ENCODE assay signal across 9 cellular contexts in the genomic region with DNA sequence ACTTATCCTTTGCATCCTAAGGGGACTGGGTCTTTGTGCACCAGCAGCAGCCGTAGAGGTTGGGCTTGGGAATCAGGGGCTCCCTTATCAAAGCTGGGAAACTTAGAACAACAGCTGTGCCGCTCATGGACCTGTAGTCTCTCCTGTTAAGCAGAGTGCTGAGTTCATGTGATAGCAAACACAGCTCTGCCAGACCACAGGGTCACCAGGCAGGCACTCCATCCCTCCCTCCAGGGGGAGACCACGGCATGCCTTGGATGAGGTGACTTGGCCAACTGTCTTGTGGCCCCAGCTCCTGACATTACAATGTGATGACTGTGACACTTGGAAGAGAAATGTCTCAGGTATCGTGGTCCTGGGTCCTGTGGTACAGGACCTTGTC. TPM values are rescaled to one million over a fixed set of nuclear protein-coding genes. Genes with fewer than 3 reads are reported as not detected.
DNase-seq lines count a peak whose midpoint lies in the region; ATAC-seq and TF ChIP-seq lines count a peak whose summit lies in the region.
"Had no signal": no experiment of that assay in that cellular context is flagged by ENCODE, and none has a peak within 500 bp of the region (broad histone marks: within the 10 kb centered on the region; RNA-seq: fewer than 3 reads in every experiment).

No MANE protein-coding gene starts in this region.

- no peak for TF ChIP-seq EP300 in sigmoid colon (IDR thresholded peaks at IDR 0.05)

- ATAC-seq in GM18502 (IDR thresholded peaks at IDR 0.05; ENCODE audit: poor library complexity, unreplicated experiment), result no peak

- peaks cover 0 to 38% (median 33%) of the 10 kb centered on the region in 4 donors for H3K4me1 ChIP-seq in sigmoid colon

- H3K27ac ChIP-seq in sigmoid colon, result peak overlapping the region; percentile 28 to 75 (median 60)

- H3K9me3 ChIP-seq in sigmoid colon, result peaks cover 0 to 10% (median 2%) of the 10 kb centered on the region in 4 donors

- no peak for TF ChIP-seq CTCF in fibroblast of villous mesenchyme (IDR thresholded peaks at IDR 0.05; ENCODE audit: insufficient read depth, low read depth, low read length)
- TF ChIP-seq CTCF in sigmoid colon (IDR thresholded peaks at IDR 0.05), result no peak
- no peak for TF ChIP-seq CTCF in GM20000 (IDR thresholded peaks at IDR 0.05; ENCODE audit: extremely low read depth, missing control alignments)

- intact Hi-C loops in sigmoid colon (cut with DNase I), result no loop called here

- in situ Hi-C loops in Caki2 (cut with HindIII; ENCODE audit: low pct_unique_long_range_greater_than_20kb, low sequenced_read_pairs), result no loop called here

- H3K4me3 ChIP-seq in fibroblast of villous mesenchyme (ENCODE audit: low read depth, low read length) (no peak overlapping the region), sigmoid colon (no peak overlapping the region)

- TF ChIP-seq POLR2A in sigmoid colon (IDR thresholded peaks at IDR 0.05), result no peak

- peak; percentile 60 for DNase-seq in Caki2 (ENCODE audit: low read depth)
- DNase-seq in RPMI7951 (ENCODE audit: low read depth), result peak; percentile 91
- peak; percentile 32 for DNase-seq in fibroblast of villous mesenchyme (ENCODE audit: low read depth)
- DNase-seq in sigmoid colon, result no peak
- DNase-seq in stimulated activated CD4-positive, alpha-beta T cell treated with anti-CD3 and anti-CD28 coated beads, Interleukin-1b, Interleukin-23, amount 100 ng/mL, for 48 hours, result no peak
- no peak for DNase-seq in NCI-H1048 (lab: John Stamatoyannopoulos, UW)
- no peak for DNase-seq in GM20000 (ENCODE audit: low spot score)
- DNase-seq: KG1 had no signal

- H3K27me3 ChIP-seq in sigmoid colon, result no peaks in the 10 kb centered on the region

- no peaks in the 10 kb centered on the region for H3K36me3 ChIP-seq in sigmoid colon

- WGBS in sigmoid colon, 2 donors, result 95 to 96% methylated on average over 4 of the region's 4 CpGs

RNA-seq across cellular contexts. Expression of a gene that starts 60.0 kb away (rescaled TPM):
- total RNA-seq in Caki2 (2014; rRNA removed; shearing (Covaris generic); ENCODE audit: low replicate concordance), result 5.1 and 7.8 TPM in 2 replicates
- 26.3 and 28.0 TPM in 2 replicates for total RNA-seq in RPMI7951 (2014; rRNA removed; shearing (Covaris generic))
- total RNA-seq in fibroblast of villous mesenchyme (10.0 and 16.0 TPM in 2 replicates), sigmoid colon (10 to 100 TPM; 10.7 to 20.6 (median 16.0) TPM)
- 10 to 100 TPM; 15.6 to 67.0 (median 19.7) TPM for polyA plus RNA-seq in sigmoid colon

Comparison
In these comparisons a context has a peak if more than half of its experiments do, and no peak if none do; other contexts are left out.
1. DNase-seq: peak in Caki2 (single experiment), RPMI7951 (single experiment) and fibroblast of villous mesenchyme (single experiment); none in sigmoid colon (single experiment), stimulated activated CD4-positive, alpha-beta T cell treated with anti-CD3 and anti-CD28 coated beads, Interleukin-1b, Interleukin-23, amount 100 ng/mL, for 48 hours (single experiment), NCI-H1048 (single experiment) and GM20000 (single experiment).